ENCODE assay signal across 8 cellular contexts in genomic region chr1:183194527-183195145, GRCh38. TPM values are rescaled to one million over a fixed set of nuclear protein-coding genes. Genes with fewer than 3 reads are reported as not detected.
DNase-seq lines count a peak whose midpoint lies in the region; ATAC-seq lines count a peak whose summit lies in the region.

No MANE protein-coding gene starts in this region.

- peaks cover 10% of the 10 kb centered on the region for H3K27me3 Mint-ChIP-seq in activated naive CD8-positive, alpha-beta T cell treated with anti-CD3 and anti-CD28 coated beads, Interleukin-2, amount 50 U/mL, for 24 hours

- intact Hi-C loops in left cardiac atrium (cut with DNase I), result no loop called here

- H3K36me3 Mint-ChIP-seq in activated naive CD8-positive, alpha-beta T cell treated with anti-CD3 and anti-CD28 coated beads, Interleukin-2, amount 50 U/mL, for 24 hours (ENCODE audit: low read depth), result no peaks in the 10 kb centered on the region

- DNase-seq in Daoy (ENCODE audit: low read depth), result peak; percentile 43
- DNase-seq in activated naive CD8-positive, alpha-beta T cell treated with anti-CD3 and anti-CD28 coated beads, Interleukin-2, amount 50 U/mL, for 24 hours, result no peak
- no peak for DNase-seq in NCI-H1694 treated with DMSO at 0.1 percent for 48 hours (lab: John Stamatoyannopoulos, UW)
- no peak for DNase-seq in kidney tubule cell (ENCODE audit: low spot score)
- no peak for DNase-seq in NCI-H1436 treated with DMSO at 0.1 percent for 48 hours (lab: John Stamatoyannopoulos, UW)
- DNase-seq in left cardiac atrium, result no peak

- ATAC-seq in GM19467 (IDR thresholded peaks at IDR 0.05; ENCODE audit: unreplicated experiment) (peak; percentile 93), HG03342 (IDR thresholded peaks at IDR 0.05; ENCODE audit: unreplicated experiment) (peak; percentile 94), left cardiac atrium (no peak)
- ATAC-seq in activated naive CD8-positive, alpha-beta T cell treated with anti-CD3 and anti-CD28 coated beads, Interleukin-2, amount 50 U/mL, for 24 hours, result peak; percentile 90

- no peaks in the 10 kb centered on the region for H3K9me3 Mint-ChIP-seq in activated naive CD8-positive, alpha-beta T cell treated with anti-CD3 and anti-CD28 coated beads, Interleukin-2, amount 50 U/mL, for 24 hours

- H3K4me3 Mint-ChIP-seq in activated naive CD8-positive, alpha-beta T cell treated with anti-CD3 and anti-CD28 coated beads, Interleukin-2, amount 50 U/mL, for 24 hours, result peak overlapping the region; percentile 43

- peaks cover 16% of the 10 kb centered on the region for H3K4me1 Mint-ChIP-seq in activated naive CD8-positive, alpha-beta T cell treated with anti-CD3 and anti-CD28 coated beads, Interleukin-2, amount 50 U/mL, for 24 hours

- H3K27ac Mint-ChIP-seq in activated naive CD8-positive, alpha-beta T cell treated with anti-CD3 and anti-CD28 coated beads, Interleukin-2, amount 50 U/mL, for 24 hours, result peak overlapping the region; percentile 71

RNA-seq across cellular contexts. Expression of gene LAMC2, which starts 8.6 kb away (rescaled TPM):
- 1.4 and 1.6 TPM in 2 replicates for total RNA-seq in Daoy (2014; rRNA removed; shearing (Covaris generic))
- total RNA-seq in left cardiac atrium, result 1 to 10 TPM; 2.1 to 6.0 TPM

Comparison
In these comparisons a context has a peak if more than half of its experiments do, and no peak if none do; other contexts are left out.
1. ATAC-seq: peak in GM19467 (single experiment), HG03342 (single experiment) and activated naive CD8-positive, alpha-beta T cell treated with anti-CD3 and anti-CD28 coated beads, Interleukin-2, amount 50 U/mL, for 24 hours (single experiment); none in left cardiac atrium (0 of 2).